9 cellular contexts compared by ENCODE assay signal in the genomic region with DNA sequence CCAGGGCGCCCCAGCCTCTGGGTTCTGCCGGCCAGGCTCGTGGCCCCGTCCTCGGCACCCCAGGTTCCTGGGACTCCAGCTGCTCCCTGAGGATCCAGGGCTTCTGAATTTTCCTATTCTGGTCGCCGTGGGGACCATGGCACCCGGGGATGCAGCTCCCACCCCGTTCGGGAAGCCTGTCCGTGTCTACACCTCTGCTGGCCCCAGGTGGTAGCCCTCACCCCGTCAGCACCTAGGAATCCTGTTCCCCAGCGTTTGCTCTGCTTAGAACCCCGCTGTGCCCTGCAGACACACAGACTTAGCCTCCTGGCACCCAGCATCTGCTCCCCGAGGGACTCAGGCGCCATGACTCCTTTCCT. TPM values are rescaled to one million over a fixed set of nuclear protein-coding genes. Genes with fewer than 3 reads are reported as not detected.
DNase-seq lines count a peak whose midpoint lies in the region; ATAC-seq, FAIRE-seq and TF ChIP-seq lines count a peak whose summit lies in the region.
"Had no signal": no experiment of that assay in that cellular context is flagged by ENCODE, and none has a peak within 500 bp of the region (broad histone marks: within the 10 kb centered on the region; RNA-seq: fewer than 3 reads in every experiment).

No MANE protein-coding gene starts in this region.

- H3K27ac ChIP-seq in HepG2 (ENCODE audit: extremely low read length, insufficient read depth, low read length) (no peak overlapping the region), right lobe of liver (no peak overlapping the region), mesenchymal stem cell (ENCODE audit: low read length, poor library complexity, severe bottlenecking) (no peak overlapping the region), vagina (peak overlapping the region; percentile 92)

- no peak overlapping the region for H2BK12ac ChIP-seq in mesenchymal stem cell (ENCODE audit: low read length in 2 of 2)

- H3K9me3 ChIP-seq in HepG2 (ENCODE audit: low read length): no peaks in the 10 kb centered on the region
- H3K9me3 ChIP-seq in right lobe of liver: no peaks in the 10 kb centered on the region
- no peaks in the 10 kb centered on the region for H3K9me3 ChIP-seq in mesenchymal stem cell (ENCODE audit: control insufficient read depth, low read length)
- no peaks in the 10 kb centered on the region for H3K9me3 ChIP-seq in vagina

- no CpG with 5 or more reads among the region's 16 CpGs for WGBS in HepG2 (ENCODE audit: low lambda C conversion rate)
- 17% methylated on average over 6 of the region's 16 CpGs for WGBS in right lobe of liver (ENCODE audit: insufficient coverage, low coverage, low lambda C conversion rate, missing lambda C conversion rate)
- WGBS in mesenchymal stem cell: 30% methylated on average over 16 of the region's 16 CpGs

- no peak overlapping the region for H3K14ac ChIP-seq in mesenchymal stem cell (ENCODE audit: low read length in 2 of 2)

- H4K8ac ChIP-seq in mesenchymal stem cell (ENCODE audit: low read length): no peak overlapping the region

- BruUV-seq in HepG2 (replicated peaks; lab: Mats Ljungman, UMichigan): no TSS peak

- H3K9me3 Mint-ChIP-seq in activated T-helper 17 cell treated with anti-CD3 and anti-CD28 coated beads, Interleukin-2, amount 50 U/mL, for 72 hours: no peaks in the 10 kb centered on the region

- no peak overlapping the region for H2BK5ac ChIP-seq in mesenchymal stem cell (ENCODE audit: low read depth, low read length, poor library complexity, severe bottlenecking)

- H3K4ac ChIP-seq in mesenchymal stem cell (ENCODE audit: low read depth in 1 of 2, low read length in 2 of 2): no peak overlapping the region

- peaks cover 4% of the 10 kb centered on the region for H3K79me2 ChIP-seq in HepG2 (ENCODE audit: insufficient read depth, low read length)

- H3K9ac ChIP-seq in HepG2 (ENCODE audit: insufficient read depth, low read depth, low read length) (0 out of 2 replicates have a peak overlapping the region, but pooled peaks have one; percentile 54), mesenchymal stem cell (ENCODE audit: low read length) (no peak overlapping the region)

- H3K4me2 ChIP-seq in HepG2 (ENCODE audit: low read depth, low read length) (peak overlapping the region; percentile 92), mesenchymal stem cell (ENCODE audit: low read length, poor library complexity, severe bottlenecking) (peak overlapping the region; percentile 97)

- peaks cover 5% of the 10 kb centered on the region for H3K27me3 Mint-ChIP-seq in activated T-helper 17 cell treated with anti-CD3 and anti-CD28 coated beads, Interleukin-2, amount 50 U/mL, for 72 hours

- FAIRE-seq in HepG2 (lab: Jason Lieb, UNC): no peak
- FAIRE-seq: endometrium had no signal

- H2AFZ ChIP-seq in HepG2 (ENCODE audit: low read length) (no peak overlapping the region), mesenchymal stem cell (ENCODE audit: low read depth, low read length) (no peak overlapping the region)

- TF ChIP-seq POLR2A in HepG2 (IDR thresholded peaks at IDR 0.05; ENCODE audit: insufficient read depth in 1 of 2, low read depth in 2 of 2, low read length in 2 of 2) (no peak), right lobe of liver (IDR thresholded peaks at IDR 0.05) (no peak), vagina (IDR thresholded peaks at IDR 0.05) (no peak)

- H4K20me1 ChIP-seq in HepG2 (ENCODE audit: insufficient read depth, low read length): no peaks in the 10 kb centered on the region

- TF ChIP-seq CTCF in HepG2 (CRISPR knock-in tag; IDR thresholded peaks at IDR 0.05): no peak
- TF ChIP-seq CTCF in right lobe of liver (IDR thresholded peaks at IDR 0.05): no peak
- TF ChIP-seq CTCF in vagina (IDR thresholded peaks at IDR 0.05): no peak

- no peak overlapping the region for H2AK5ac ChIP-seq in mesenchymal stem cell (ENCODE audit: low read length, severe bottlenecking)

- no peak overlapping the region for H2BK15ac ChIP-seq in mesenchymal stem cell (ENCODE audit: low read depth, poor library complexity, severe bottlenecking)

- H3K27me3 ChIP-seq in HepG2 (ENCODE audit: control insufficient read depth in 1 of 2, insufficient read depth in 2 of 2, low read length in 2 of 2) (peaks cover 0 to 7% of the 10 kb centered on the region in 2 experiments; a peak in 1 of 5 replicates), right lobe of liver (no peaks in the 10 kb centered on the region), mesenchymal stem cell (ENCODE audit: control insufficient read depth in 1 of 2, insufficient read depth in 1 of 2, low read length in 2 of 2) (peaks cover 12 to 19% of the 10 kb centered on the region in 2 experiments), vagina (no peaks in the 10 kb centered on the region)

- H2BK120ac ChIP-seq in mesenchymal stem cell (ENCODE audit: low read depth, low read length): no peak overlapping the region

- H3K4me3 Mint-ChIP-seq in activated T-helper 17 cell treated with anti-CD3 and anti-CD28 coated beads, Interleukin-2, amount 50 U/mL, for 72 hours: peak overlapping the region; percentile 87

- no peak for ATAC-seq in HepG2
- ATAC-seq in right lobe of liver: no peak
- no peak for ATAC-seq in activated T-helper 17 cell treated with anti-CD3 and anti-CD28 coated beads, Interleukin-2, amount 50 U/mL, for 72 hours (replicated peaks)

- peak overlapping the region in 1 of 2 experiments; percentile 50 for H3K23ac ChIP-seq in mesenchymal stem cell (ENCODE audit: low read length in 2 of 2)

- H3K4me3 ChIP-seq in HepG2 (replicated peaks in 1 of 3; ENCODE audit: insufficient read depth in 1 of 3, low read depth in 2 of 3, low read length in 3 of 3) (peak overlapping the region in 2 of 3 experiments; percentile 73 to 77; a peak in 3 of 6 replicates), right lobe of liver (no peak overlapping the region), mesenchymal stem cell (ENCODE audit: insufficient read depth in 1 of 2, low read depth in 1 of 2, low read length in 2 of 2) (no peak overlapping the region), vagina (peak overlapping the region; percentile 64 to 73)

- peaks cover 1% of the 10 kb centered on the region for H3K79me1 ChIP-seq in mesenchymal stem cell (replicated peaks; ENCODE audit: low read length, poor library complexity, severe bottlenecking)

- H3K36me3 ChIP-seq in HepG2 (replicated peaks in 1 of 2; ENCODE audit: control insufficient read depth in 1 of 2, insufficient read depth in 2 of 2, low read length in 2 of 2) (no peaks in the 10 kb centered on the region), right lobe of liver (no peaks in the 10 kb centered on the region), mesenchymal stem cell (ENCODE audit: control insufficient read depth in 1 of 2, insufficient read depth in 2 of 2, low read depth in 1 of 2, low read length in 2 of 2) (peaks cover 0 to 6% of the 10 kb centered on the region in 2 experiments), vagina (no peaks in the 10 kb centered on the region)

- POLR2A ChIA-PET in HepG2 (lab: Yijun Ruan, JAX): interaction anchor here (0.9 to 1.4 kb wide), 2 partner anchors 22 to 29 kb away, joined by 3 to 4 read pairs; no protein-coding TSS in a partner anchor

- H3K27ac Mint-ChIP-seq in activated T-helper 17 cell treated with anti-CD3 and anti-CD28 coated beads, Interleukin-2, amount 50 U/mL, for 72 hours: no peak overlapping the region

- H4K91ac ChIP-seq in mesenchymal stem cell (ENCODE audit: low read length): no peak overlapping the region

- peaks cover 16% of the 10 kb centered on the region for H3K4me1 Mint-ChIP-seq in activated T-helper 17 cell treated with anti-CD3 and anti-CD28 coated beads, Interleukin-2, amount 50 U/mL, for 72 hours

- H3K36me3 Mint-ChIP-seq in activated T-helper 17 cell treated with anti-CD3 and anti-CD28 coated beads, Interleukin-2, amount 50 U/mL, for 72 hours (ENCODE audit: low read depth): no peaks in the 10 kb centered on the region

- TF ChIP-seq RAD21 in HepG2 (CRISPR knock-in tag; IDR thresholded peaks at IDR 0.05): no peak

- CTCF ChIA-PET in HepG2 (lab: Yijun Ruan, JAX; ENCODE audit: low intra/inter-chr PET ratio, low total read pairs): no interaction called here

- no peak for DNase-seq in HepG2 (ENCODE audit: low spot score)
- DNase-seq in right lobe of liver: no peak
- no peak for DNase-seq in mesenchymal stem cell
- DNase-seq in vagina (ENCODE audit: extremely low spot score in 2 of 2): peak in 1 of 2 donors; percentile 77
- no peak for DNase-seq in NCI-H1105 treated with DMSO at 0.1 percent for 48 hours (lab: John Stamatoyannopoulos, UW)
- no peak for DNase-seq in DMS114 treated with DMSO at 0.1 percent for 48 hours (lab: John Stamatoyannopoulos, UW; ENCODE audit: unreplicated experiment)
- DNase-seq in NCI-H1436 (lab: John Stamatoyannopoulos, UW): no peak

- H3K4me1 ChIP-seq in HepG2 (ENCODE audit: insufficient read depth, low read length): peaks cover 61% of the 10 kb centered on the region
- H3K4me1 ChIP-seq in right lobe of liver: peaks cover 0 to 19% (median 8%) of the 10 kb centered on the region in 4 donors
- H3K4me1 ChIP-seq in mesenchymal stem cell (ENCODE audit: control insufficient read depth, insufficient read depth, low read depth, low read length): peaks cover 24% of the 10 kb centered on the region
- H3K4me1 ChIP-seq in vagina: peaks cover 28% of the 10 kb centered on the region

- no peak overlapping the region for H3K18ac ChIP-seq in mesenchymal stem cell (ENCODE audit: low read depth in 1 of 2, low read length in 2 of 2)

- in situ Hi-C loops in HepG2 (cut with HindIII; ENCODE audit: extremely low pct_ligation_motif_present, low pct_unique_long_range_greater_than_20kb): no loop called here

- no peak for TF ChIP-seq EP300 in HepG2 (IDR thresholded peaks at IDR 0.05; ENCODE audit: low read depth in 2 of 2, low read length in 2 of 2)
- no peak for TF ChIP-seq EP300 in HepG2 (CRISPR knock-in tag; IDR thresholded peaks at IDR 0.05; ENCODE audit: borderline replicate concordance)

- intact Hi-C loops in HepG2 (cut with micrococcal nuclease; ENCODE audit: unreplicated experiment) (no loop called here), right lobe of liver (cut with DNase I) (no loop called here), vagina (cut with DNase I) (no loop called here)

RNA-seq across cellular contexts. Expression of gene PPFIA3, which starts 1.0 kb away (rescaled TPM):
- 6.3 and 8.6 TPM in 2 replicates for total RNA-seq in HepG2 (2016; rRNA removed; fragmentation: Illumina TruSeq; extraction: Trizol)
- total RNA-seq in HepG2 (2016; cell fraction: cytosol; rRNA removed; fragmentation: Illumina TruSeq; extraction: Trizol; ENCODE audit: low read depth): 1.9 and 2.7 TPM in 2 replicates
- total RNA-seq in HepG2 (2016; cell fraction: insoluble cytoplasmic fraction; rRNA removed; fragmentation: Illumina TruSeq; extraction: Trizol): 6.5 and 8.9 TPM in 2 replicates
- 4.5 and 5.6 TPM in 2 replicates for total RNA-seq in HepG2 (2016; cell fraction: membrane; rRNA removed; fragmentation: Illumina TruSeq; extraction: Trizol)
- 8.1 and 9.0 TPM in 2 replicates for total RNA-seq in HepG2 (2016; cell fraction: nucleus; rRNA removed; fragmentation: Illumina TruSeq; extraction: Trizol)
- 6.7 and 8.9 TPM in 2 replicates for polyA plus RNA-seq in HepG2 (2011; rRNA removed)
- 6.0 and 7.5 TPM in 2 replicates for polyA plus RNA-seq in HepG2 (2011; cell fraction: cytosol; rRNA removed)
- 37.0 and 50.3 TPM in 2 replicates for polyA plus RNA-seq in HepG2 (2011; cell fraction: nucleus; rRNA removed)
- 9.4 and 9.5 TPM in 2 replicates for polyA plus RNA-seq in HepG2 (2012)
- 1.9 and 2.8 TPM in 2 replicates for polyA plus RNA-seq in HepG2 (2016; cell fraction: cytosol; fragmentation: Illumina TruSeq; extraction: Trizol; ENCODE audit: low read depth)
- 6.2 and 6.5 TPM in 2 replicates for polyA plus RNA-seq in HepG2 (2016; cell fraction: insoluble cytoplasmic fraction; fragmentation: Illumina TruSeq; extraction: Trizol; ENCODE audit: low read depth)
- polyA plus RNA-seq in HepG2 (2016; cell fraction: membrane; fragmentation: Illumina TruSeq; extraction: Trizol; ENCODE audit: low read depth): 3.3 and 4.2 TPM in 2 replicates
- 21.5 and 24.1 TPM in 2 replicates for polyA plus RNA-seq in HepG2 (2016; cell fraction: nucleus; fragmentation: Illumina TruSeq; extraction: Trizol; ENCODE audit: insufficient read depth, low read depth)
- 8.5 and 15.8 TPM in 2 replicates for polyA minus RNA-seq in HepG2 (2011; rRNA and poly(A)+ RNA removed; ENCODE audit: low replicate concordance)
- polyA minus RNA-seq in HepG2 (2011; cell fraction: cytosol; rRNA and poly(A)+ RNA removed): 4.9 and 5.9 TPM in 2 replicates
- polyA minus RNA-seq in HepG2 (2011; cell fraction: nucleus; rRNA and poly(A)+ RNA removed): 13.8 and 16.6 TPM in 2 replicates
- total RNA-seq in right lobe of liver: 1 to 10 TPM; 1.8 to 6.6 (median 3.1) TPM
- 1 to 10 TPM; 3.6 to 3.9 TPM for total RNA-seq in activated T-helper 17 cell treated with anti-CD3 and anti-CD28 coated beads, Interleukin-2, amount 50 U/mL, for 72 hours
- polyA plus RNA-seq in mesenchymal stem cell (2013, experiment 1 of 2): 4.4 TPM
- 4.5 TPM for polyA plus RNA-seq in mesenchymal stem cell (2013, experiment 2 of 2)
- 4.7 TPM for total RNA-seq in vagina

RNA-seq across cellular contexts. Expression of gene C19orf73, which starts 1.4 kb away (rescaled TPM):
- 0.80 and 1.4 TPM in 2 replicates for total RNA-seq in HepG2 (2016; rRNA removed; fragmentation: Illumina TruSeq; extraction: Trizol)
- total RNA-seq in HepG2 (2016; cell fraction: cytosol; rRNA removed; fragmentation: Illumina TruSeq; extraction: Trizol; ENCODE audit: low read depth): 1.6 and 3.1 TPM in 2 replicates
- total RNA-seq in HepG2 (2016; cell fraction: insoluble cytoplasmic fraction; rRNA removed; fragmentation: Illumina TruSeq; extraction: Trizol): 1.6 and 1.9 TPM in 2 replicates
- total RNA-seq in HepG2 (2016; cell fraction: membrane; rRNA removed; fragmentation: Illumina TruSeq; extraction: Trizol): 2.1 and 2.4 TPM in 2 replicates
- 0.59 and 0.94 TPM in 2 replicates for total RNA-seq in HepG2 (2016; cell fraction: nucleus; rRNA removed; fragmentation: Illumina TruSeq; extraction: Trizol)
- polyA plus RNA-seq in HepG2 (2011; rRNA removed): 1.5 and 3.0 TPM in 2 replicates
- polyA plus RNA-seq in HepG2 (2011; cell fraction: cytosol; rRNA removed): 2.6 TPM in 2 replicates
- 3.8 and 4.8 TPM in 2 replicates for polyA plus RNA-seq in HepG2 (2011; cell fraction: nucleus; rRNA removed)
- 1.1 and 1.9 TPM in 2 replicates for polyA plus RNA-seq in HepG2 (2012)
- polyA plus RNA-seq in HepG2 (2016; cell fraction: cytosol; fragmentation: Illumina TruSeq; extraction: Trizol; ENCODE audit: low read depth): 2.0 and 2.7 TPM in 2 replicates
- 1.6 and 2.2 TPM in 2 replicates for polyA plus RNA-seq in HepG2 (2016; cell fraction: insoluble cytoplasmic fraction; fragmentation: Illumina TruSeq; extraction: Trizol; ENCODE audit: low read depth)
- polyA plus RNA-seq in HepG2 (2016; cell fraction: membrane; fragmentation: Illumina TruSeq; extraction: Trizol; ENCODE audit: low read depth): 1.5 and 1.6 TPM in 2 replicates
- 0.74 TPM in 1 of 2 replicates, not detected in the other for polyA plus RNA-seq in HepG2 (2016; cell fraction: nucleus; fragmentation: Illumina TruSeq; extraction: Trizol; ENCODE audit: insufficient read depth, low read depth)
- polyA minus RNA-seq in HepG2 (2011; rRNA and poly(A)+ RNA removed; ENCODE audit: low replicate concordance): 1.3 TPM in 2 replicates
- polyA minus RNA-seq in HepG2 (2011; cell fraction: cytosol; rRNA and poly(A)+ RNA removed): 0.89 and 1.2 TPM in 2 replicates
- 1.8 and 3.0 TPM in 2 replicates for polyA minus RNA-seq in HepG2 (2011; cell fraction: nucleus; rRNA and poly(A)+ RNA removed)
- total RNA-seq in right lobe of liver: 1 to 10 TPM in 5 of 6 experiments, under 1 TPM in 1; 0.73 to 8.1 (median 1.5) TPM
- 1 to 10 TPM in 1 of 2 donors, under 1 TPM in 1; 0.50 to 1.3 TPM for total RNA-seq in activated T-helper 17 cell treated with anti-CD3 and anti-CD28 coated beads, Interleukin-2, amount 50 U/mL, for 72 hours
- 0.79 TPM for polyA plus RNA-seq in mesenchymal stem cell (2013, experiment 1 of 2)
- polyA plus RNA-seq in mesenchymal stem cell (2013, experiment 2 of 2): 0.79 TPM
- total RNA-seq in vagina: not detected

RNA-seq across cellular contexts. Expression of gene LIN7B, which starts 6.1 kb away (rescaled TPM):
- total RNA-seq in HepG2 (2016; rRNA removed; fragmentation: Illumina TruSeq; extraction: Trizol) (3.5 and 5.3 TPM in 2 replicates), right lobe of liver (1 to 10 TPM; 1.5 to 4.3 (median 2.4) TPM), vagina (23.8 TPM)
- 5.6 and 7.0 TPM in 2 replicates for total RNA-seq in HepG2 (2016; cell fraction: cytosol; rRNA removed; fragmentation: Illumina TruSeq; extraction: Trizol; ENCODE audit: low read depth)
- total RNA-seq in HepG2 (2016; cell fraction: insoluble cytoplasmic fraction; rRNA removed; fragmentation: Illumina TruSeq; extraction: Trizol): 2.9 and 5.2 TPM in 2 replicates
- 6.4 and 6.9 TPM in 2 replicates for total RNA-seq in HepG2 (2016; cell fraction: membrane; rRNA removed; fragmentation: Illumina TruSeq; extraction: Trizol)
- total RNA-seq in HepG2 (2016; cell fraction: nucleus; rRNA removed; fragmentation: Illumina TruSeq; extraction: Trizol): 3.4 and 4.1 TPM in 2 replicates
- 7.6 and 8.6 TPM in 2 replicates for polyA plus RNA-seq in HepG2 (2011; rRNA removed)
- 5.0 and 9.3 TPM in 2 replicates for polyA plus RNA-seq in HepG2 (2011; cell fraction: cytosol; rRNA removed)
- polyA plus RNA-seq in HepG2 (2011; cell fraction: nucleus; rRNA removed): 15.9 and 17.9 TPM in 2 replicates
- 3.9 and 4.2 TPM in 2 replicates for polyA plus RNA-seq in HepG2 (2012)
- 4.7 and 5.8 TPM in 2 replicates for polyA plus RNA-seq in HepG2 (2016; cell fraction: cytosol; fragmentation: Illumina TruSeq; extraction: Trizol; ENCODE audit: low read depth)
- 3.3 and 3.7 TPM in 2 replicates for polyA plus RNA-seq in HepG2 (2016; cell fraction: insoluble cytoplasmic fraction; fragmentation: Illumina TruSeq; extraction: Trizol; ENCODE audit: low read depth)
- 2.7 and 6.8 TPM in 2 replicates for polyA plus RNA-seq in HepG2 (2016; cell fraction: membrane; fragmentation: Illumina TruSeq; extraction: Trizol; ENCODE audit: low read depth)
- polyA plus RNA-seq in HepG2 (2016; cell fraction: nucleus; fragmentation: Illumina TruSeq; extraction: Trizol; ENCODE audit: insufficient read depth, low read depth): 8.3 and 9.6 TPM in 2 replicates
- 3.8 and 4.0 TPM in 2 replicates for polyA minus RNA-seq in HepG2 (2011; rRNA and poly(A)+ RNA removed; ENCODE audit: low replicate concordance)
- 0.88 and 1.7 TPM in 2 replicates for polyA minus RNA-seq in HepG2 (2011; cell fraction: cytosol; rRNA and poly(A)+ RNA removed)
- polyA minus RNA-seq in HepG2 (2011; cell fraction: nucleus; rRNA and poly(A)+ RNA removed): 4.9 and 8.3 TPM in 2 replicates
- total RNA-seq in activated T-helper 17 cell treated with anti-CD3 and anti-CD28 coated beads, Interleukin-2, amount 50 U/mL, for 72 hours: 1 to 10 TPM; 4.1 to 4.7 TPM
- polyA plus RNA-seq in mesenchymal stem cell (2013, experiment 1 of 2): 5.4 TPM
- polyA plus RNA-seq in mesenchymal stem cell (2013, experiment 2 of 2): 5.1 TPM

RNA-seq across cellular contexts. Expression of gene HRC, which starts 34.9 kb away (rescaled TPM):
- total RNA-seq in HepG2 (2016; rRNA removed; fragmentation: Illumina TruSeq; extraction: Trizol) (1.5 and 3.6 TPM in 2 replicates), right lobe of liver (under 1 TPM in 4 of 6 experiments, not detected in 2; 0.18 to 0.68 (median 0.19) TPM), vagina (0.25 TPM)
- total RNA-seq in HepG2 (2016; cell fraction: cytosol; rRNA removed; fragmentation: Illumina TruSeq; extraction: Trizol; ENCODE audit: low read depth): 0.18 and 0.20 TPM in 2 replicates
- 1.0 and 4.4 TPM in 2 replicates for total RNA-seq in HepG2 (2016; cell fraction: insoluble cytoplasmic fraction; rRNA removed; fragmentation: Illumina TruSeq; extraction: Trizol)
- total RNA-seq in HepG2 (2016; cell fraction: membrane; rRNA removed; fragmentation: Illumina TruSeq; extraction: Trizol): 0.24 and 0.46 TPM in 2 replicates
- total RNA-seq in HepG2 (2016; cell fraction: nucleus; rRNA removed; fragmentation: Illumina TruSeq; extraction: Trizol): 2.5 and 3.4 TPM in 2 replicates
- polyA plus RNA-seq in HepG2 (2011; rRNA removed): 15.4 and 26.4 TPM in 2 replicates
- 13.5 and 21.9 TPM in 2 replicates for polyA plus RNA-seq in HepG2 (2011; cell fraction: cytosol; rRNA removed)
- polyA plus RNA-seq in HepG2 (2011; cell fraction: nucleus; rRNA removed): 13.0 and 19.9 TPM in 2 replicates
- polyA plus RNA-seq in HepG2 (2012): 17.7 and 25.6 TPM in 2 replicates
- polyA plus RNA-seq in HepG2 (2016; cell fraction: cytosol; fragmentation: Illumina TruSeq; extraction: Trizol; ENCODE audit: low read depth): 0.20 and 0.45 TPM in 2 replicates
- 1.3 and 2.6 TPM in 2 replicates for polyA plus RNA-seq in HepG2 (2016; cell fraction: insoluble cytoplasmic fraction; fragmentation: Illumina TruSeq; extraction: Trizol; ENCODE audit: low read depth)
- polyA plus RNA-seq in HepG2 (2016; cell fraction: membrane; fragmentation: Illumina TruSeq; extraction: Trizol; ENCODE audit: low read depth): 0.15 and 0.74 TPM in 2 replicates
- polyA plus RNA-seq in HepG2 (2016; cell fraction: nucleus; fragmentation: Illumina TruSeq; extraction: Trizol; ENCODE audit: insufficient read depth, low read depth): 7.3 and 9.2 TPM in 2 replicates
- 0.28 and 5.1 TPM in 2 replicates for polyA minus RNA-seq in HepG2 (2011; rRNA and poly(A)+ RNA removed; ENCODE audit: low replicate concordance)
- polyA minus RNA-seq in HepG2 (2011; cell fraction: cytosol; rRNA and poly(A)+ RNA removed): 3.9 and 8.6 TPM in 2 replicates
- polyA minus RNA-seq in HepG2 (2011; cell fraction: nucleus; rRNA and poly(A)+ RNA removed): 2.2 and 4.6 TPM in 2 replicates
- not detected for total RNA-seq in activated T-helper 17 cell treated with anti-CD3 and anti-CD28 coated beads, Interleukin-2, amount 50 U/mL, for 72 hours
- not detected for polyA plus RNA-seq in mesenchymal stem cell (2013, experiment 1 of 2)
- polyA plus RNA-seq in mesenchymal stem cell (2013, experiment 2 of 2): not detected

RNA-seq across cellular contexts. Expression of gene SNRNP70, which starts 35.1 kb away (rescaled TPM):
- total RNA-seq in HepG2 (2016; rRNA removed; fragmentation: Illumina TruSeq; extraction: Trizol): 85.9 and 150 TPM in 2 replicates
- 11.5 and 14.5 TPM in 2 replicates for total RNA-seq in HepG2 (2016; cell fraction: cytosol; rRNA removed; fragmentation: Illumina TruSeq; extraction: Trizol; ENCODE audit: low read depth)
- 75.6 and 153 TPM in 2 replicates for total RNA-seq in HepG2 (2016; cell fraction: insoluble cytoplasmic fraction; rRNA removed; fragmentation: Illumina TruSeq; extraction: Trizol)
- total RNA-seq in HepG2 (2016; cell fraction: membrane; rRNA removed; fragmentation: Illumina TruSeq; extraction: Trizol): 24.7 and 25.3 TPM in 2 replicates
- 111 and 131 TPM in 2 replicates for total RNA-seq in HepG2 (2016; cell fraction: nucleus; rRNA removed; fragmentation: Illumina TruSeq; extraction: Trizol)
- 210 and 272 TPM in 2 replicates for polyA plus RNA-seq in HepG2 (2011; rRNA removed)
- polyA plus RNA-seq in HepG2 (2011; cell fraction: cytosol; rRNA removed): 54.3 and 101 TPM in 2 replicates
- polyA plus RNA-seq in HepG2 (2011; cell fraction: nucleus; rRNA removed): 2,510 and 2,895 TPM in 2 replicates
- polyA plus RNA-seq in HepG2 (2012): 150 and 238 TPM in 2 replicates
- polyA plus RNA-seq in HepG2 (2016; cell fraction: cytosol; fragmentation: Illumina TruSeq; extraction: Trizol; ENCODE audit: low read depth): 10.9 and 11.3 TPM in 2 replicates
- 110 and 134 TPM in 2 replicates for polyA plus RNA-seq in HepG2 (2016; cell fraction: insoluble cytoplasmic fraction; fragmentation: Illumina TruSeq; extraction: Trizol; ENCODE audit: low read depth)
- 12.6 and 14.1 TPM in 2 replicates for polyA plus RNA-seq in HepG2 (2016; cell fraction: membrane; fragmentation: Illumina TruSeq; extraction: Trizol; ENCODE audit: low read depth)
- 389 and 398 TPM in 2 replicates for polyA plus RNA-seq in HepG2 (2016; cell fraction: nucleus; fragmentation: Illumina TruSeq; extraction: Trizol; ENCODE audit: insufficient read depth, low read depth)
- 69.0 and 98.0 TPM in 2 replicates for polyA minus RNA-seq in HepG2 (2011; rRNA and poly(A)+ RNA removed; ENCODE audit: low replicate concordance)
- 31.5 and 36.6 TPM in 2 replicates for polyA minus RNA-seq in HepG2 (2011; cell fraction: cytosol; rRNA and poly(A)+ RNA removed)
- 105 and 134 TPM in 2 replicates for polyA minus RNA-seq in HepG2 (2011; cell fraction: nucleus; rRNA and poly(A)+ RNA removed)
- total RNA-seq in right lobe of liver: 100 to 1,000 TPM in 5 of 6 experiments, 10 to 100 TPM in 1; 80.8 to 187 (median 123) TPM
- total RNA-seq in activated T-helper 17 cell treated with anti-CD3 and anti-CD28 coated beads, Interleukin-2, amount 50 U/mL, for 72 hours: 100 to 1,000 TPM; 114 to 204 TPM
- polyA plus RNA-seq in mesenchymal stem cell (2013, experiment 1 of 2): 176 TPM
- 175 TPM for polyA plus RNA-seq in mesenchymal stem cell (2013, experiment 2 of 2)
- 380 TPM for total RNA-seq in vagina

Comparison
In these comparisons a context has a peak if more than half of its experiments do, and no peak if none do; other contexts are left out.
1. H3K4me3 ChIP-seq: peak in HepG2 (2 of 3) and vagina (2 of 2); none in right lobe of liver (0 of 3) and mesenchymal stem cell (0 of 2).